8 cellular contexts compared by ENCODE assay signal in genomic region chr1:41432481-41433280, GRCh38. TPM values are rescaled to one million over a fixed set of nuclear protein-coding genes. Genes with fewer than 3 reads are reported as not detected.
A peak's percentile ranks its signal among the peaks of the same experiment; 100 is the strongest.
DNase-seq lines count a peak whose midpoint lies in the region; ATAC-seq and TF ChIP-seq lines count a peak whose summit lies in the region.

No MANE protein-coding gene starts in this region.

- peak; percentile 94 for DNase-seq in AG20443 (ENCODE audit: low spot score)
- peak; percentile 86 for DNase-seq in GM20000 (ENCODE audit: low spot score)
- peak; percentile 81 for DNase-seq in NCI-H226
- peak; percentile 58 to 79 for DNase-seq in activated CD4-positive, alpha-beta T cell treated with anti-CD3 and anti-CD28 coated beads for 24 hours (ENCODE audit: low read depth in 2 of 2)
- DNase-seq in chondrocyte (ENCODE audit: low spot score), result no peak
- peak; percentile 80 for DNase-seq in left kidney (ENCODE audit: low read depth, low spot score)
- DNase-seq in stimulated activated CD4-positive, alpha-beta T cell treated with anti-CD3 and anti-CD28 coated beads, Interleukin-2, amount 100 ng/mL, for 24 hours, result peak; percentile 78 to 88

- H3K4me1 Mint-ChIP-seq in chondrocyte (ENCODE audit: low read depth), result peaks cover 58% of the 10 kb centered on the region

- no peaks in the 10 kb centered on the region for H3K9me3 Mint-ChIP-seq in chondrocyte (ENCODE audit: low read depth)

- peak overlapping the region; percentile 72 for H3K27ac Mint-ChIP-seq in chondrocyte (ENCODE audit: unreplicated experiment)

- TF ChIP-seq CTCF in GM20000 (IDR thresholded peaks at IDR 0.05; ENCODE audit: extremely low read depth, missing control alignments), result peak; percentile 94
- TF ChIP-seq CTCF in chondrocyte (IDR thresholded peaks at IDR 0.05), result peak; percentile 100

- no peaks in the 10 kb centered on the region for H3K36me3 Mint-ChIP-seq in chondrocyte (ENCODE audit: low read depth)

- peaks cover 3% of the 10 kb centered on the region for H3K27me3 Mint-ChIP-seq in chondrocyte (ENCODE audit: low read depth)

- no peak overlapping the region for H3K4me3 Mint-ChIP-seq in chondrocyte (ENCODE audit: unreplicated experiment)

- no peak for ATAC-seq in GM18873 (IDR thresholded peaks at IDR 0.05; ENCODE audit: low FRiP score, unreplicated experiment)

RNA-seq across cellular contexts. Expression of gene EDN2, which starts 51.8 kb away (rescaled TPM):
- total RNA-seq in chondrocyte, result 0.38 to 4.2 TPM (median 0.80 TPM) in 3 replicates
